8 cellular contexts compared by ENCODE assay signal in the genomic region with DNA sequence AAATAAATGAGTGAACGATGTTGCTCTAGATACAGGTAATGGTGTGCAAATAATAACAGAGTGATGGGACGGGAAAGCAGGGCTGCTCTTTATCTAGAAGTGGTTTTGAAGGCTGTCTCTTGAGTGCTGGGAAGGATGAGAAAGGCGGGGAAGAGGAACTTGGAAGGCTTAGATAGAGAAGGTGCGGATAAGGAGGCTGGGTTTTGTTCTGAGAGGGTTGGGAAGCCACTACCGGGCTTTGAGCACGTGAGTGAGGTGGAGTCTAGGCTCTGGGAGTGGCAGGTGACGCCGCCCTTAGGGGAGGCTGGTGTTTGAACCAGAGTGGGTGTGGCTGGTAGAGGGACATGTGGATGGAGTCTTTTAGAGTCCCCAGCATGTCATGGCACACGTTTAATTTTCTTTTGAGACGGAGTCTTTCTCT. TPM values are rescaled to one million over a fixed set of nuclear protein-coding genes. Genes with fewer than 3 reads are reported as not detected.
DNase-seq lines count a peak whose midpoint lies in the region; ATAC-seq and TF ChIP-seq lines count a peak whose summit lies in the region.

No MANE protein-coding gene starts in this region.

- H4K20me1 ChIP-seq in OCI-LY1 (ENCODE audit: insufficient read depth, low read length) = no peaks in the 10 kb centered on the region

- H3K36me3 Mint-ChIP-seq in naive thymus-derived CD8-positive, alpha-beta T cell = peaks cover 0 to 28% (median 0%) of the 10 kb centered on the region in 3 donors

- H3K27me3 Mint-ChIP-seq in naive thymus-derived CD8-positive, alpha-beta T cell = no peaks in the 10 kb centered on the region

- H3K27me3 ChIP-seq in OCI-LY1 (ENCODE audit: insufficient read depth, low read length) = no peaks in the 10 kb centered on the region

- H3K9ac ChIP-seq in OCI-LY1 (ENCODE audit: low read length) = peak overlapping the region; percentile 68

- H3K27ac ChIP-seq in OCI-LY1 (ENCODE audit: low read depth, low read length, poor library complexity, severe bottlenecking) = peak overlapping the region; percentile 86

- H3K4me3 ChIP-seq in OCI-LY1 (ENCODE audit: low read depth, low read length, poor library complexity, severe bottlenecking) (peak overlapping the region; percentile 96), epithelial cell of esophagus (ENCODE audit: low read length) (peak overlapping the region; percentile 69)

- H3K36me3 ChIP-seq in OCI-LY1 (ENCODE audit: insufficient read depth, low read length) = peaks cover 61% of the 10 kb centered on the region

- no peaks in the 10 kb centered on the region for H3K9me2 ChIP-seq in OCI-LY1 (ENCODE audit: low read depth, low read length)

- peaks cover 47% of the 10 kb centered on the region for H3K79me2 ChIP-seq in OCI-LY1 (ENCODE audit: insufficient read depth, low read length)

- H3K4me1 ChIP-seq in OCI-LY1 (ENCODE audit: insufficient read depth, low read length, severe bottlenecking) = peaks cover 31% of the 10 kb centered on the region

- peak; percentile 36 to 54 for ATAC-seq in naive thymus-derived CD8-positive, alpha-beta T cell

- TF ChIP-seq CTCF in OCI-LY1 (IDR thresholded peaks at IDR 0.05; ENCODE audit: low read length) (no peak), epithelial cell of esophagus (IDR thresholded peaks at IDR 0.05; ENCODE audit: insufficient read depth, low read depth, low read length, missing control alignments) (no peak)

- no peaks in the 10 kb centered on the region for H3F3A ChIP-seq in OCI-LY1 (ENCODE audit: insufficient read depth, low read length)

- H3K9me3 ChIP-seq in OCI-LY1 (ENCODE audit: low read length) = 0 out of 2 replicates have a peak, but pooled peaks cover 3% of the 10 kb centered on the region

- no peak overlapping the region for H2AFZ ChIP-seq in OCI-LY1 (ENCODE audit: low read length)

- H3K27ac Mint-ChIP-seq in naive thymus-derived CD8-positive, alpha-beta T cell = peak overlapping the region; percentile 35 to 97 (median 94)

- DNase-seq in activated gamma-delta T cell treated with Interleukin-2 at 50 U/mL for 16 hours (peak; percentile 46), activated gamma-delta T cell (lab: John Stamatoyannopoulos, UW) (no peak), HUDEP-2 (lab: John Stamatoyannopoulos, UW; ENCODE audit: unreplicated experiment in 76 of 76) (peak in 75 of 76 experiments; percentile 44 to 98 (median 94)), epithelial cell of esophagus (ENCODE audit: low read depth) (peak; percentile 85)
- DNase-seq in activated CD8-positive, alpha-beta memory T cell treated with anti-CD3 and anti-CD28 coated beads, Interleukin-2, amount 50 U/mL, for 24 hours (ENCODE audit: extremely low read depth) = peak; percentile 58
- DNase-seq in naive thymus-derived CD8-positive, alpha-beta T cell = peak; percentile 28 to 75 (median 61)
- DNase-seq in stimulated activated naive CD4-positive, alpha-beta T cell (lab: John Stamatoyannopoulos, UW) = peak; percentile 37 to 68 (median 50)

- peaks cover 14 to 44% (median 29%) of the 10 kb centered on the region in 4 donors for H3K4me1 Mint-ChIP-seq in naive thymus-derived CD8-positive, alpha-beta T cell

- H3K4me3 Mint-ChIP-seq in naive thymus-derived CD8-positive, alpha-beta T cell = peak overlapping the region; percentile 77 to 94 (median 90)

- H3K9me3 Mint-ChIP-seq in naive thymus-derived CD8-positive, alpha-beta T cell = no peaks in the 10 kb centered on the region

- POLR2A ChIA-PET in naive thymus-derived CD8-positive, alpha-beta T cell (lab: Charles Lee) = no interaction called here

- peak overlapping the region; percentile 77 for H3K4me2 ChIP-seq in OCI-LY1 (ENCODE audit: low read length)

RNA-seq across cellular contexts. Expression of a gene that starts 0.8 kb away (rescaled TPM):
- total RNA-seq in naive thymus-derived CD8-positive, alpha-beta T cell = 10 to 100 TPM; 18.1 to 18.4 TPM
- 10 to 100 TPM; 29.5 to 42.4 (median 38.2) TPM for polyA plus RNA-seq in naive thymus-derived CD8-positive, alpha-beta T cell

RNA-seq across cellular contexts. Expression of a gene that starts 0.9 kb away (rescaled TPM):
- 100 to 1,000 TPM; 128 to 136 TPM for total RNA-seq in naive thymus-derived CD8-positive, alpha-beta T cell
- 1 to 10 TPM; 7.4 to 8.2 (median 7.5) TPM for polyA plus RNA-seq in naive thymus-derived CD8-positive, alpha-beta T cell

RNA-seq across cellular contexts. Expression of a gene that starts 29.6 kb away (rescaled TPM):
- 10 to 100 TPM; 32.0 to 33.6 TPM for total RNA-seq in naive thymus-derived CD8-positive, alpha-beta T cell
- 10 to 100 TPM in 1 of 3 donors, 1 to 10 TPM in 2; 6.2 to 14.5 (median 8.4) TPM for polyA plus RNA-seq in naive thymus-derived CD8-positive, alpha-beta T cell
